Comparison of ENCODE assay signal across 1 cellular context in the genomic region with DNA sequence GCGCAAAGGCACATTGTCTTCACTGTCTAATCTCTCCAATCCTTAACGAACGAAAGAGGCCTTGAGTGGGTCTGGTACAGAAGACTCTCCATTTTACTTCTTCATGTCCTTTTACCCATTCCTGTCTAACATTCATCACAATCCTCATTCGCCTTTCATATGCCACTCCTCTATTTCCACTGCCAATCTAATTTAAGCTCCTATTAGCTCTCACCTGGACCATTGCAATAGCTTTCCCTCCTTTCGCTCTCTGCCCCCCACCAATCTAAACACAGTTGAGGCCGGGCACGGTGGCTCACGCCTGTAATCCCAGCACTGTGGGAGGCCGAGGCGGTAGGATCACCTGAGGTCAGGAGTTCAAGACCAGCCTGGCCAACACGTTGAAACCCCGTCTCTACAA.
TF ChIP-seq lines count a peak whose summit lies in the region.

No MANE protein-coding gene starts in this region.

TF ChIP-seq in SK-N-SH, 30 proteins besides CTCF, POLR2A, EP300 and RAD21 (continued from another document):
- TF ChIP-seq, protein P1, sequence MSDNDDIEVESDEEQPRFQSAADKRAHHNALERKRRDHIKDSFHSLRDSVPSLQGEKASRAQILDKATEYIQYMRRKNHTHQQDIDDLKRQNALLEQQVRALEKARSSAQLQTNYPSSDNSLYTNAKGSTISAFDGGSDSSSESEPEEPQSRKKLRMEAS (IDR thresholded peaks at IDR 0.05; ENCODE audit: low read depth), result no peak
- no peak for TF ChIP-seq SIN3A (IDR thresholded peaks at IDR 0.05; ENCODE audit: borderline replicate concordance, low read depth, low read length)
- no peak for TF ChIP-seq TEAD4 (IDR thresholded peaks at IDR 0.05; ENCODE audit: borderline replicate concordance, insufficient read depth)
- TF ChIP-seq, protein P2, sequence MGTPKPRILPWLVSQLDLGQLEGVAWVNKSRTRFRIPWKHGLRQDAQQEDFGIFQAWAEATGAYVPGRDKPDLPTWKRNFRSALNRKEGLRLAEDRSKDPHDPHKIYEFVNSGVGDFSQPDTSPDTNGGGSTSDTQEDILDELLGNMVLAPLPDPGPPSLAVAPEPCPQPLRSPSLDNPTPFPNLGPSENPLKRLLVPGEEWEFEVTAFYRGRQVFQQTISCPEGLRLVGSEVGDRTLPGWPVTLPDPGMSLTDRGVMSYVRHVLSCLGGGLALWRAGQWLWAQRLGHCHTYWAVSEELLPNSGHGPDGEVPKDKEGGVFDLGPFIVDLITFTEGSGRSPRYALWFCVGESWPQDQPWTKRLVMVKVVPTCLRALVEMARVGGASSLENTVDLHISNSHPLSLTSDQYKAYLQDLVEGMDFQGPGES (IDR thresholded peaks at IDR 0.05; ENCODE audit: low read depth, low read length), result no peak
- no peak for TF ChIP-seq MEF2A (IDR thresholded peaks at IDR 0.05; ENCODE audit: borderline replicate concordance, low read depth)
